ENCODE assay signal across 1 cellular context in genomic region chr19:14039181-14039580, GRCh38.
TF ChIP-seq lines count a peak whose summit lies in the region.

No MANE protein-coding gene starts in this region.

TF ChIP-seq in IMR-90, 13 proteins besides CTCF, POLR2A, EP300 and RAD21 (continued from another document):
- no peak for TF ChIP-seq ELK1 (IDR thresholded peaks at IDR 0.05; ENCODE audit: borderline replicate concordance, low read depth, low read length)
- TF ChIP-seq NFE2L2 (IDR thresholded peaks at IDR 0.05; ENCODE audit: low read depth, low read length), result no peak
- TF ChIP-seq MAFK (IDR thresholded peaks at IDR 0.05; ENCODE audit: low read depth, low read length), result no peak
- no peak for TF ChIP-seq RFX5 (IDR thresholded peaks at IDR 0.05; ENCODE audit: low read depth, low read length)
- TF ChIP-seq SMC3 (IDR thresholded peaks at IDR 0.05; ENCODE audit: low read depth, low read length), result no peak
- no peak for TF ChIP-seq USF2 (IDR thresholded peaks at IDR 0.05; ENCODE audit: low read depth, low read length)
- TF ChIP-seq CHD1 (IDR thresholded peaks at IDR 0.05; ENCODE audit: low read depth, low read length), result no peak
- no peak for TF ChIP-seq BHLHE40 (IDR thresholded peaks at IDR 0.05; ENCODE audit: low read depth, low read length)
- TF ChIP-seq MAZ (IDR thresholded peaks at IDR 0.05; ENCODE audit: borderline replicate concordance, low read depth, low read length), result no peak
- no peak for TF ChIP-seq RCOR1 (IDR thresholded peaks at IDR 0.05; ENCODE audit: insufficient replicate concordance, low read length)
- TF ChIP-seq MXI1 (IDR thresholded peaks at IDR 0.05; ENCODE audit: borderline replicate concordance, low read depth, low read length), result no peak
- no peak for TF ChIP-seq CEBPB (IDR thresholded peaks at IDR 0.05; ENCODE audit: low read depth, low read length)
TF ChIP-seq in IMR-90: peak in this region for 0.
